15 cellular contexts compared by ENCODE assay signal in the genomic region with DNA sequence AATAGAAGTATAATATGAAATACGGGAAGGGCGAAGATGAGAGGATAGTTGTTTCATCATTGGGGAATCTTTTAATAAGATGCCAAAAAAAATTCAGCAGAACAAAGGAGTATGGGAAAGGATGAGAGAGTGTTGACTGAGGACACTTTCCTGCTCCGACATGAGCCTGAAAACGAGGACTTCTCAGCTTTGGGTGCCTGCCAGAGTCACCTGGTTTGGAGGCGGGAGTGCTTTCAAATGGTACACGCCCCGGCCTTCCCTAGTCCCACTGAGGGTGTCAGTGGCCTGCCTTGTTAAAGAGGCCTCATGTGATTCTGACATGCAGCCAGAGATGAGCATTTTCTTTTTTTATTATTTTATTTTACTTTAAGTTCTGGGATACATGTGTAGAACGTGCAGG.
DNase-seq lines count a peak whose midpoint lies in the region; ATAC-seq, FAIRE-seq and TF ChIP-seq lines count a peak whose summit lies in the region.
"Had no signal": no experiment of that assay in that cellular context is flagged by ENCODE, and none has a peak within 500 bp of the region (broad histone marks: within the 10 kb centered on the region; RNA-seq: fewer than 3 reads in every experiment).

No MANE protein-coding gene starts in this region.

- ATAC-seq in GM18520 (IDR thresholded peaks at IDR 0.05; ENCODE audit: unreplicated experiment), result no peak

- no peak for TF ChIP-seq CTCF in brain (conservative IDR thresholded peaks at IDR 0.05)
- TF ChIP-seq CTCF in osteoblast (IDR thresholded peaks at IDR 0.05; ENCODE audit: extremely low read depth, low read depth, low read length), result no peak

- H3K4me3 ChIP-seq in BLaER1 (no peak overlapping the region), osteoblast (ENCODE audit: insufficient read depth, low read length) (no peak overlapping the region)
- H3K4me3 ChIP-seq: Peyer's patch had no signal

- H3K36me3 Mint-ChIP-seq in brain, result no peaks in the 10 kb centered on the region

- H4K20me1 ChIP-seq in BLaER1 (no peaks in the 10 kb centered on the region), osteoblast (ENCODE audit: insufficient read depth, low read length) (no peaks in the 10 kb centered on the region)

- H3K4me1 ChIP-seq in BLaER1, result peaks cover 26% of the 10 kb centered on the region
- peaks cover 6% of the 10 kb centered on the region for H3K4me1 ChIP-seq in osteoblast (ENCODE audit: insufficient read depth, low read length)
- H3K4me1 ChIP-seq: Peyer's patch had no signal

- peak overlapping the region; percentile 29 for H2AFZ ChIP-seq in osteoblast (ENCODE audit: low read length)

- H3K27me3 ChIP-seq in BLaER1 (no peaks in the 10 kb centered on the region), osteoblast (ENCODE audit: insufficient read depth, low read length) (no peaks in the 10 kb centered on the region)
- H3K27me3 ChIP-seq: Peyer's patch had no signal

- no peaks in the 10 kb centered on the region for H3K9me3 ChIP-seq in BLaER1
- H3K9me3 ChIP-seq in osteoblast (ENCODE audit: low read depth, low read length), result no peaks in the 10 kb centered on the region
- H3K9me3 ChIP-seq: Peyer's patch had no signal

- peaks cover 47% of the 10 kb centered on the region for H3K4me1 Mint-ChIP-seq in brain

- peaks cover 9% of the 10 kb centered on the region for H3K27me3 Mint-ChIP-seq in brain

- peak overlapping the region; percentile 75 for H3K4me2 ChIP-seq in BLaER1
- H3K4me2 ChIP-seq in osteoblast (ENCODE audit: insufficient read depth, low read length), result peak overlapping the region; percentile 4

- peaks cover 0 to 12% (median 2%) of the 10 kb centered on the region in 5 experiments for H3K9me3 Mint-ChIP-seq in brain

- FAIRE-seq in GM12892 (lab: Jason Lieb, UNC), result no peak

- no peaks in the 10 kb centered on the region for H3K79me2 ChIP-seq in osteoblast (ENCODE audit: insufficient read depth, low read length)

- peak; percentile 41 for DNase-seq in DMS153 treated with DMSO at 0.1 percent for 48 hours (lab: John Stamatoyannopoulos, UW; ENCODE audit: unreplicated experiment)
- DNase-seq in osteoblast (ENCODE audit: insufficient read length, low spot score, missing footprints), result no peak
- DNase-seq in GM12892 (ENCODE audit: insufficient read length), result no peak
- no peak for DNase-seq in NCI-H2107 (lab: John Stamatoyannopoulos, UW)
- DNase-seq: C1 segment of cervical spinal cord, H9, NCI-H1417 treated with DMSO at 0.1 percent for 48 hours, NCI-H2081 treated with DMSO at 0.1 percent for 48 hours, NCI-H446, NCI-H774, Peyer's patch, SHP77 treated with DMSO at 0.1 percent for 48 hours had no signal

- no peak overlapping the region for H3K4me3 Mint-ChIP-seq in brain
- H3K4me3 Mint-ChIP-seq: H9 had no signal

- H3K36me3 ChIP-seq in BLaER1 (no peaks in the 10 kb centered on the region), osteoblast (ENCODE audit: insufficient read depth, low read length) (no peaks in the 10 kb centered on the region)
- H3K36me3 ChIP-seq: Peyer's patch had no signal

- no peak for TF ChIP-seq POLR2A in GM12892 (IDR thresholded peaks at IDR 0.05; ENCODE audit: low read depth, low read length)

- H3K27ac Mint-ChIP-seq in brain, result peak overlapping the region in 3 of 5 experiments; percentile 4 to 57 (median 21)
- H3K27ac Mint-ChIP-seq: H9 had no signal

- H3K9ac ChIP-seq in BLaER1, result no peak overlapping the region

- H3K27ac ChIP-seq in BLaER1 (no peak overlapping the region), osteoblast (ENCODE audit: low read depth, low read length) (no peak overlapping the region)
- H3K27ac ChIP-seq: Peyer's patch had no signal
